16 cellular contexts compared by ENCODE assay signal in the genomic region with DNA sequence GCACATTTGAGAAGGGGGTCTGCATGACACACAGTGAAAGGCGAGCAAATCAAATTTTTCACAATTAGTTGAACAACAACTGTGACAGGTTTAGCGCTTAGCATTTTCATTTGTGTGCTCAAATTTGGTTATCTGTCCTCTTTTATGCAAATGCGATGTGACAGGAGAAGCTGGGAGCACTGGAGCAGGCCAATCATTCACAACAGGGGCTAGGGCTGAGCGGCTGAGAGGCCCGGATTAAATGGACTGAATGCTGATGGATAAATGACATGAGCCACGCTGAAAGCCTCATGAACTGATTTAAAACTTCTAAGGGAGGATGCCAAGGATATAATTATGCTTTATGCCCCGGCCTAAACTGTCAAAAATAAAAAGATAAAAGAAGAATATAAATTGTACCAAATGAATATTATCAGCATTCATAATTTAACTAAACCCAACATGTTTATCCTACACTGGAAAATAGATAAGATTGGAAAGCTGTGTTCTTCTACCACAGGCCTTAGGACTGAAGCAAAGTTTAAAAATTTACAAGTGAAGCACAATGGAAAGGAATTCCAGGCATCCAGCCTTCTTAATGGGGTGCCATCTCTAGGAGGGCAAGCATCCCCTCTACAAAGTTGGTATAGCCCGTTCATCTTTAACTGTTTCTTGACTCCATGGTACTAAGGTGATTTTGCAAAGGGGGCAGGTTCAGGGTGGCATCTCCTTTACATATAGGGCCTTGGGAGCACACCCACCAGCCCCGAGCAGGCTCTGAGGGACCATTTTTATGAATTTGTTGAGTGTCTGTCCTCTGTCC.
DNase-seq lines count a peak whose midpoint lies in the region; ATAC-seq lines count a peak whose summit lies in the region.
"Had no signal": no experiment of that assay in that cellular context is flagged by ENCODE, and none has a peak within 500 bp of the region (broad histone marks: within the 10 kb centered on the region; RNA-seq: fewer than 3 reads in every experiment).

No MANE protein-coding gene starts in this region.

- no peaks in the 10 kb centered on the region for H3K79me1 ChIP-seq in mesendoderm (ENCODE audit: low read length)

- no peaks in the 10 kb centered on the region for H3K36me3 ChIP-seq in H7 (replicated peaks; ENCODE audit: control insufficient read depth, insufficient read depth, low read length)
- H3K36me3 ChIP-seq in ectodermal cell (ENCODE audit: control insufficient read depth, insufficient read depth, low read length): no peaks in the 10 kb centered on the region
- H3K36me3 ChIP-seq in mesendoderm (ENCODE audit: control insufficient read depth, insufficient read depth, low read length): no peaks in the 10 kb centered on the region
- H3K36me3 ChIP-seq: MG63 had no signal

- H3K27ac ChIP-seq in ectodermal cell (ENCODE audit: insufficient read depth, low read depth, low read length, poor library complexity, severe bottlenecking) (peak overlapping the region; percentile 89), mesendoderm (ENCODE audit: low read depth, low read length) (peak overlapping the region; percentile 33)
- H3K27ac ChIP-seq: A549, HL-60 had no signal

- peak overlapping the region; percentile 45 for H2BK120ac ChIP-seq in mesendoderm (ENCODE audit: low read depth, low read length)

- H3K4me1 ChIP-seq in ectodermal cell (ENCODE audit: control insufficient read depth, insufficient read depth, low read length) (peaks cover 22% of the 10 kb centered on the region), mesendoderm (ENCODE audit: control insufficient read depth, low read depth, low read length) (peaks cover 5% of the 10 kb centered on the region)

- DNase-seq in H7: peak; percentile 22
- DNase-seq in NCI-H526 treated with DMSO at 0.1 percent for 48 hours (lab: John Stamatoyannopoulos, UW): peak; percentile 78
- peak; percentile 87 for DNase-seq in mesendoderm
- no peak for DNase-seq in effector CD8-positive, alpha-beta T cell (lab: John Stamatoyannopoulos, UW)
- no peak for DNase-seq in KBM-7
- no peak for DNase-seq in activated T-cell treated with anti-CD3 and anti-CD28 coated beads for 4 hours
- DNase-seq: MG63, NCI-H2029 treated with DMSO at 0.1 percent for 48 hours, NCI-H2227 treated with DMSO at 0.1 percent for 48 hours, NCI-H69 had no signal

- H3K4me2 ChIP-seq in mesendoderm (ENCODE audit: low read length): no peak overlapping the region
- H3K4me2 ChIP-seq: A549 had no signal

- no peak overlapping the region for H3K4ac ChIP-seq in mesendoderm (ENCODE audit: low read depth, low read length)

- WGBS in ectodermal cell, 2 experiments: 8 to 16% methylated on average over 7 to 9 of the region's 9 CpGs
- WGBS in mesendoderm (ENCODE audit: extremely low coverage, insufficient coverage, low lambda C conversion rate): no CpG with 5 or more reads among the region's 9 CpGs

- H3K9ac ChIP-seq in mesendoderm (ENCODE audit: low read length): no peak overlapping the region

- H2AK5ac ChIP-seq in mesendoderm (ENCODE audit: low read length): no peak overlapping the region

- H2BK5ac ChIP-seq in mesendoderm (ENCODE audit: low read length): no peak overlapping the region

- in situ Hi-C loops in KBM-7 (cut with MboI; ENCODE audit: low pct_unique_long_range_greater_than_20kb, low sequenced_read_pairs): no loop called here

- no peak overlapping the region for H2BK15ac ChIP-seq in mesendoderm (replicated peaks; ENCODE audit: low read depth)

- H4K5ac ChIP-seq in mesendoderm (ENCODE audit: low read length): no peak overlapping the region

- H3K9me3 ChIP-seq in ectodermal cell (ENCODE audit: control insufficient read depth, low read length): no peaks in the 10 kb centered on the region
- H3K9me3 ChIP-seq: A549, MG63 had no signal

- peak overlapping the region; percentile 84 for H3K18ac ChIP-seq in mesendoderm (ENCODE audit: low read length)

- no peaks in the 10 kb centered on the region for H3K79me2 ChIP-seq in mesendoderm (ENCODE audit: control insufficient read depth, insufficient read depth, low read length)

- H3K4me3 ChIP-seq in H7 (ENCODE audit: insufficient read depth, low read depth, low read length) (no peak overlapping the region), ectodermal cell (ENCODE audit: insufficient read depth, low read depth, low read length) (no peak overlapping the region), mesendoderm (ENCODE audit: low read length) (no peak overlapping the region)
- H3K4me3 ChIP-seq: A549, MG63 had no signal

- no peaks in the 10 kb centered on the region for H3K27me3 ChIP-seq in H7 (ENCODE audit: control insufficient read depth, insufficient read depth, low read length)
- H3K27me3 ChIP-seq in ectodermal cell (ENCODE audit: control insufficient read depth, insufficient read depth, low read length, poor library complexity, severe bottlenecking): no peaks in the 10 kb centered on the region
- no peaks in the 10 kb centered on the region for H3K27me3 ChIP-seq in mesendoderm (ENCODE audit: insufficient read depth, low read length, poor library complexity)
- H3K27me3 ChIP-seq: MG63 had no signal

- no peak for ATAC-seq in GM21367 (IDR thresholded peaks at IDR 0.05; ENCODE audit: unreplicated experiment)
- ATAC-seq: A549, Right ventricle myocardium inferior, SK-N-SH treated with all-trans-retinoic acid at 6 μM for 48 hours had no signal

- no peak overlapping the region for H3K23ac ChIP-seq in mesendoderm (ENCODE audit: low read length)

- H3K56ac ChIP-seq in mesendoderm (ENCODE audit: low read length): no peak overlapping the region

- H4K8ac ChIP-seq in mesendoderm (ENCODE audit: low read depth, low read length): no peak overlapping the region

Comparison
In these comparisons a context has a peak if more than half of its experiments do, and no peak if none do; other contexts are left out.
1. DNase-seq: peak in H7 (single experiment), NCI-H526 treated with DMSO at 0.1 percent for 48 hours (single experiment) and mesendoderm (single experiment); none in effector CD8-positive, alpha-beta T cell (single experiment), KBM-7 (single experiment) and activated T-cell treated with anti-CD3 and anti-CD28 coated beads for 4 hours (single experiment).